In genomic region chr12:123941485-123942276, GRCh38 we compare ENCODE assay signal across 1 cellular context.
TF ChIP-seq lines count a peak whose summit lies in the region.

No MANE protein-coding gene starts in this region.

TF ChIP-seq in H1, 55 proteins besides CTCF, POLR2A, EP300 and RAD21:
- TF ChIP-seq CHD7 (IDR thresholded peaks at IDR 0.05; ENCODE audit: insufficient replicate concordance, low read length) (no peak), KDM5A (IDR thresholded peaks at IDR 0.05; ENCODE audit: low read length) (no peak), GTF2F1 (IDR thresholded peaks at IDR 0.05; ENCODE audit: borderline replicate concordance, low read depth, low read length) (no peak), ATF2 (IDR thresholded peaks at IDR 0.05; ENCODE audit: low read length) (no peak), JUND (IDR thresholded peaks at IDR 0.05; ENCODE audit: low read length) (no peak), RXRA (IDR thresholded peaks at IDR 0.05; ENCODE audit: insufficient read depth, low read depth, low read length) (no peak), TAF7 (optimal IDR thresholded peaks at IDR 0.05; ENCODE audit: borderline replicate concordance, low read depth, low read length) (no peak), KDM1A (IDR thresholded peaks at IDR 0.05; ENCODE audit: borderline replicate concordance, low read length) (no peak), CEBPB (IDR thresholded peaks at IDR 0.05; ENCODE audit: low read depth, low read length) (no peak), TBP (IDR thresholded peaks at IDR 0.05; ENCODE audit: low read depth, low read length) (no peak), RBBP5 (IDR thresholded peaks at IDR 0.05; ENCODE audit: borderline replicate concordance, low read depth, low read length) (no peak), SIRT6 (IDR thresholded peaks at IDR 0.05; ENCODE audit: low read length) (no peak), NRF1 (IDR thresholded peaks at IDR 0.05; ENCODE audit: low read depth, low read length) (no peak), MAX (IDR thresholded peaks at IDR 0.05) (no peak)
TF ChIP-seq in H1: peak in this region for 0.
